In genomic region chr22:29663230-29663826, GRCh38 we compare ENCODE assay signal across 1 cellular context.
TF ChIP-seq lines count a peak whose summit lies in the region.

No MANE protein-coding gene starts in this region.

TF ChIP-seq in IMR-90, 13 proteins besides CTCF, POLR2A, EP300 and RAD21:
- TF ChIP-seq, protein P1, sequence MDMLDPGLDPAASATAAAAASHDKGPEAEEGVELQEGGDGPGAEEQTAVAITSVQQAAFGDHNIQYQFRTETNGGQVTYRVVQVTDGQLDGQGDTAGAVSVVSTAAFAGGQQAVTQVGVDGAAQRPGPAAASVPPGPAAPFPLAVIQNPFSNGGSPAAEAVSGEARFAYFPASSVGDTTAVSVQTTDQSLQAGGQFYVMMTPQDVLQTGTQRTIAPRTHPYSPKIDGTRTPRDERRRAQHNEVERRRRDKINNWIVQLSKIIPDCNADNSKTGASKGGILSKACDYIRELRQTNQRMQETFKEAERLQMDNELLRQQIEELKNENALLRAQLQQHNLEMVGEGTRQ (IDR thresholded peaks at IDR 0.05; ENCODE audit: low read depth, low read length), result no peak
- TF ChIP-seq CEBPB (IDR thresholded peaks at IDR 0.05; ENCODE audit: low read depth, low read length) (no peak), RCOR1 (IDR thresholded peaks at IDR 0.05; ENCODE audit: insufficient replicate concordance, low read length) (no peak), BHLHE40 (IDR thresholded peaks at IDR 0.05; ENCODE audit: low read depth, low read length) (no peak), SMC3 (IDR thresholded peaks at IDR 0.05; ENCODE audit: low read depth, low read length) (no peak), ELK1 (IDR thresholded peaks at IDR 0.05; ENCODE audit: borderline replicate concordance, low read depth, low read length) (no peak), MAZ (IDR thresholded peaks at IDR 0.05; ENCODE audit: borderline replicate concordance, low read depth, low read length) (no peak), FOS (IDR thresholded peaks at IDR 0.05; ENCODE audit: low read depth, low read length) (no peak), MAFK (IDR thresholded peaks at IDR 0.05; ENCODE audit: low read depth, low read length) (no peak), NFE2L2 (IDR thresholded peaks at IDR 0.05; ENCODE audit: low read depth, low read length) (no peak), RFX5 (IDR thresholded peaks at IDR 0.05; ENCODE audit: low read depth, low read length) (no peak), CHD1 (IDR thresholded peaks at IDR 0.05; ENCODE audit: low read depth, low read length) (no peak), MXI1 (IDR thresholded peaks at IDR 0.05; ENCODE audit: borderline replicate concordance, low read depth, low read length) (no peak)
